ENCODE assay signal across 8 cellular contexts in genomic region chr13:50085063-50085462, GRCh38.
A peak's percentile ranks its signal among the peaks of the same experiment; 100 is the strongest.
DNase-seq lines count a peak whose midpoint lies in the region; FAIRE-seq and TF ChIP-seq lines count a peak whose summit lies in the region.

No MANE protein-coding gene starts in this region.

- DNase-seq in AG20443 (ENCODE audit: low spot score), result peak; percentile 9
- no peak for DNase-seq in GM13977 (ENCODE audit: low spot score)
- DNase-seq in RCC 7860 (ENCODE audit: low spot score), result no peak
- DNase-seq in erythroblast (lab: John Stamatoyannopoulos, UW), result peak; percentile 47 to 73
- DNase-seq in pons (ENCODE audit: low spot score), result peak; percentile 78
- no peak for DNase-seq in D341Med (ENCODE audit: low spot score)
- no peak for DNase-seq in effector CD4-positive, alpha-beta T cell
- no peak for DNase-seq in HuH-7.5 (ENCODE audit: low spot score)

- in situ Hi-C loops in GM13977 (cut with MboI; ENCODE audit: low pct_unique_long_range_greater_than_20kb, low sequenced_read_pairs, unreplicated experiment), result loop anchor here (10.0 to 25.0 kb wide), 2 partner anchors 720 to 827 kb away; partner anchors contain the start of gene RNASEH2B

- TF ChIP-seq CTCF in GM13977 (IDR thresholded peaks at IDR 0.05; ENCODE audit: extremely low read depth, insufficient read depth, missing control alignments), result peak; percentile 42

- FAIRE-seq in RCC 7860 (lab: Jason Lieb, UNC), result peak; percentile 74

- no peak for TF ChIP-seq POLR2A in erythroblast (IDR thresholded peaks at IDR 0.05; ENCODE audit: low read length)

Comparison
In these comparisons a context has a peak if more than half of its experiments do, and no peak if none do; other contexts are left out.
1. DNase-seq: peak in AG20443 (single experiment), erythroblast (2 of 2) and pons (single experiment); none in GM13977 (single experiment), RCC 7860 (single experiment), D341Med (single experiment), effector CD4-positive, alpha-beta T cell (single experiment) and HuH-7.5 (single experiment).